ENCODE assay signal across 10 cellular contexts in the genomic region with DNA sequence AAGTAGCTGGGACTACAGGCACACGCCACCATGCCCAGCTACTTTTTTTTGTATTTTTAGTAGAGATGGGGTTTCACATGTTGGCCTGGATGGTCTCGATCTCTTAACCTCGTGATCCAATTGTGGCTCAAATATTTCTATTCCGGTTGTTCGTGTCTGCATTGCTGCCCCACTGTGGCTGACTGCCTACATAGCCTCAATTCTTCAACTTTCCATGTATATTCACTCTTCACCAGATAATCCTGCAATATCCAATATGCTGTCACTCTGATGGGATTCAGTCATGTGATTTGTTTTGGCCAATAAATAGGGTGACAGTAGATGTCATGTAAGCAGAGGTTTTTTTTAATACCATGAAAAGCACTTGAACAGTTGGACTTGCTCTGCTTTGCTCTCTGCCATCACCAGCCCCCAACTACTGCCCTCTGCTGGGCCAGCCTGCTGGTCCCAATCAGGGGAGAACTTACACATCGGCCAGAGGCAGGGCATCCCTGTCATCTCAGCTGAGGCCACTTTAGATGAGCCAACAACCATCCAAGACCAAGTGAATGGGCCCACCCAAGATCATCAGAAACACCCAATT. TPM values are rescaled to one million over a fixed set of nuclear protein-coding genes. Genes with fewer than 3 reads are reported as not detected.
A peak's percentile ranks its signal among the peaks of the same experiment; 100 is the strongest.
DNase-seq lines count a peak whose midpoint lies in the region; ATAC-seq and TF ChIP-seq lines count a peak whose summit lies in the region.
"Had no signal": no experiment of that assay in that cellular context is flagged by ENCODE, and none has a peak within 500 bp of the region (broad histone marks: within the 10 kb centered on the region; RNA-seq: fewer than 3 reads in every experiment).

No MANE protein-coding gene starts in this region.

- intact Hi-C loops in left lung (cut with DNase I), result no loop called here

- POLR2A ChIA-PET in HEK293T (lab: Yijun Ruan, JAX), result no interaction called here

- no peaks in the 10 kb centered on the region for H3K9me3 ChIP-seq in DOHH2 (ENCODE audit: control insufficient read depth, insufficient read depth, low read length)
- no peaks in the 10 kb centered on the region for H3K9me3 ChIP-seq in SU-DHL-6 (ENCODE audit: insufficient read depth, low read length)
- H3K9me3 ChIP-seq in left lung, result no peaks in the 10 kb centered on the region

- H3K9me2 ChIP-seq in DOHH2 (replicated peaks; ENCODE audit: control insufficient read depth, low read length), result no peaks in the 10 kb centered on the region
- H3K9me2 ChIP-seq in SU-DHL-6 (replicated peaks; ENCODE audit: insufficient read depth, low read length), result no peaks in the 10 kb centered on the region

- H3K4me1 ChIP-seq in DOHH2 (ENCODE audit: control insufficient read depth, low read length) (no peaks in the 10 kb centered on the region), left lung (no peaks in the 10 kb centered on the region)

- CTCF ChIA-PET in HEK293T (lab: Yijun Ruan, JAX), result no interaction called here

- peaks cover 11% of the 10 kb centered on the region for H3K36me3 ChIP-seq in DOHH2 (ENCODE audit: control insufficient read depth, low read length)
- H3K36me3 ChIP-seq in SU-DHL-6 (ENCODE audit: low read length), result peaks cover 10% of the 10 kb centered on the region; the same call in 1 of the 2 replicates
- peaks cover 0 to 18% of the 10 kb centered on the region in 2 donors for H3K36me3 ChIP-seq in left lung

- H4K20me1 ChIP-seq in DOHH2 (ENCODE audit: control insufficient read depth, insufficient read depth, low read depth, low read length) (no peaks in the 10 kb centered on the region), SU-DHL-6 (ENCODE audit: low read depth, low read length) (no peaks in the 10 kb centered on the region)

- H3K4me2 ChIP-seq in DOHH2 (ENCODE audit: low read length), result no peak overlapping the region
- H3K4me2 ChIP-seq in SU-DHL-6 (ENCODE audit: low read depth, low read length, poor library complexity, severe bottlenecking), result no peak overlapping the region

- no peaks in the 10 kb centered on the region for H3K27me3 ChIP-seq in DOHH2 (ENCODE audit: control insufficient read depth, low read length)
- H3K27me3 ChIP-seq in SU-DHL-6 (ENCODE audit: low read length), result no peaks in the 10 kb centered on the region
- H3K27me3 ChIP-seq in left lung, result no peaks in the 10 kb centered on the region

- no peak overlapping the region for H3K9ac ChIP-seq in SU-DHL-6 (ENCODE audit: low read length)

- no peak overlapping the region for H2AFZ ChIP-seq in SU-DHL-6 (ENCODE audit: low read depth, low read length, severe bottlenecking)

- TF ChIP-seq CTCF in DOHH2 (IDR thresholded peaks at IDR 0.05; ENCODE audit: low read depth, low read length, poor library complexity, severe bottlenecking) (peak; percentile 55), SU-DHL-6 (IDR thresholded peaks at IDR 0.05; ENCODE audit: insufficient read depth, low read length, poor library complexity, severe bottlenecking) (peak; percentile 28), left lung (IDR thresholded peaks at IDR 0.05) (no peak)

- no peak for ATAC-seq in left lung
- ATAC-seq: esophagus mucosa had no signal

- H3F3A ChIP-seq in DOHH2 (ENCODE audit: control insufficient read depth, insufficient read depth) (no peaks in the 10 kb centered on the region), SU-DHL-6 (ENCODE audit: insufficient read depth) (no peaks in the 10 kb centered on the region)

- H3K27ac ChIP-seq in DOHH2 (ENCODE audit: low read depth, low read length), result no peak overlapping the region
- H3K27ac ChIP-seq in SU-DHL-6 (ENCODE audit: low read depth, low read length), result no peak overlapping the region
- H3K27ac ChIP-seq in left lung, result no peak overlapping the region

- no peaks in the 10 kb centered on the region; the same call in 1 of the 2 replicates for H3K79me2 ChIP-seq in DOHH2 (ENCODE audit: control insufficient read depth, low read length)
- no peaks in the 10 kb centered on the region for H3K79me2 ChIP-seq in SU-DHL-6 (ENCODE audit: insufficient read depth, low read length)

- DNase-seq in HEK293T (ENCODE audit: extremely low spot score) (peak; percentile 37), iris pigment epithelial cell (ENCODE audit: low read depth) (peak; percentile 25), left lung (no peak), SW480 (ENCODE audit: low spot score) (no peak), NCI-H2029 treated with DMSO at 0.1 percent for 48 hours (lab: John Stamatoyannopoulos, UW) (no peak), inferior parietal cortex (ENCODE audit: extremely low spot score) (no peak)
- DNase-seq: KG1 had no signal

- no peak overlapping the region for H3K4me3 ChIP-seq in DOHH2 (ENCODE audit: low read length)
- no peak overlapping the region for H3K4me3 ChIP-seq in SU-DHL-6 (ENCODE audit: insufficient read depth, low read length, poor library complexity, severe bottlenecking)
- H3K4me3 ChIP-seq in left lung, result no peak overlapping the region

TF ChIP-seq in HEK293T, 16 proteins besides CTCF, POLR2A, EP300 and RAD21:
- TF ChIP-seq ARNT (IDR thresholded peaks at IDR 0.05), result no peak
- no peak for TF ChIP-seq BHLHE40 (IDR thresholded peaks at IDR 0.05; ENCODE audit: borderline replicate concordance)
- TF ChIP-seq CTBP1 (IDR thresholded peaks at IDR 0.05; ENCODE audit: borderline replicate concordance), result no peak
- no peak for TF ChIP-seq FOXA1 (IDR thresholded peaks at IDR 0.05)
- no peak for TF ChIP-seq HDGF (IDR thresholded peaks at IDR 0.05; ENCODE audit: borderline replicate concordance)
- no peak for TF ChIP-seq L3MBTL2 (conservative IDR thresholded peaks at IDR 0.05)
- TF ChIP-seq LEF1 (IDR thresholded peaks at IDR 0.05; ENCODE audit: borderline replicate concordance), result no peak
- no peak for TF ChIP-seq FOXK2 (IDR thresholded peaks at IDR 0.05)
- TF ChIP-seq NFRKB (IDR thresholded peaks at IDR 0.05), result no peak

RNA-seq across cellular contexts. Expression of a gene that starts 56.7 kb away (rescaled TPM):
- 10 to 100 TPM in 1 of 2 donors, 1 to 10 TPM in 1; 8.1 to 11.6 TPM for total RNA-seq in left lung

Comparison
In these comparisons a context has a peak if more than half of its experiments do, and no peak if none do; other contexts are left out.
1. CTCF ChIP-seq: peak in DOHH2 (single experiment) and SU-DHL-6 (single experiment); none in left lung (0 of 2).
2. DNase-seq: peak in HEK293T (single experiment) and iris pigment epithelial cell (single experiment); none in left lung (0 of 2), SW480 (single experiment), NCI-H2029 treated with DMSO at 0.1 percent for 48 hours (single experiment) and inferior parietal cortex (single experiment).